ENCODE assay signal across 18 cellular contexts in the genomic region with DNA sequence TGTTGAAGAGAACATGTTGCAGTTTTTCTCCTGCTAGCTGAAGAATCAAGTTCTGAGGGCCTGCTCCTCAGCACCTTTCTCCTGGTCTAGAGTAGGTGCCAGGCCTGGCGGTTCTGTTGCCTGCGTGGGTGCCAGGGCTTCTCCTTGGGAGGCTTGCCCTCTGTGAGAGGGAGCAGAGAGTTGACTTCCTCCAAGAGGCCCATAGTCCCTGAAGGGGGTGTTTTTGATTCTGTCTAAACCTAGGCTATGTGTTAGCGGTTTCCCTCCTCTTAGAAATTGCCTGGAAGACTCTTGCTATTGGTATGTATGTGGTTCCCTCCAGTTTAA. TPM values are rescaled to one million over a fixed set of nuclear protein-coding genes. Genes with fewer than 3 reads are reported as not detected.
A peak's percentile ranks its signal among the peaks of the same experiment; 100 is the strongest.
DNase-seq lines count a peak whose midpoint lies in the region; ATAC-seq and TF ChIP-seq lines count a peak whose summit lies in the region.
"Had no signal": no experiment of that assay in that cellular context is flagged by ENCODE, and none has a peak within 500 bp of the region (broad histone marks: within the 10 kb centered on the region; RNA-seq: fewer than 3 reads in every experiment).

No MANE protein-coding gene starts in this region.

- TF ChIP-seq CTCF in heart left ventricle (IDR thresholded peaks at IDR 0.05), result no peak

- H3K36me3 Mint-ChIP-seq in activated CD4-positive, alpha-beta T cell treated with anti-CD3 and anti-CD28 coated beads, Interleukin-2, amount 10 ng/mL, durations not matched to agents 24 days and 14 days (ENCODE audit: low read depth), result no peaks in the 10 kb centered on the region
- no peaks in the 10 kb centered on the region for H3K36me3 Mint-ChIP-seq in naive thymus-derived CD4-positive, alpha-beta T cell
- H3K36me3 Mint-ChIP-seq: CD14-positive monocyte had no signal

- H3K4me1 ChIP-seq in heart left ventricle, result peaks cover 5 to 54% (median 37%) of the 10 kb centered on the region in 12 donors
- peaks cover 18 to 34% of the 10 kb centered on the region in 2 donors for H3K4me1 ChIP-seq in naive thymus-derived CD4-positive, alpha-beta T cell (ENCODE audit: control insufficient read depth in 2 of 2, insufficient read depth in 2 of 2, low read length in 2 of 2)
- H3K4me1 ChIP-seq: psoas muscle had no signal

- ATAC-seq in heart left ventricle, result peak; percentile 25 to 58 (median 42)
- ATAC-seq in naive thymus-derived CD4-positive, alpha-beta T cell, result no peak
- no peak for ATAC-seq in GM19452 (IDR thresholded peaks at IDR 0.05; ENCODE audit: unreplicated experiment)
- ATAC-seq: A549, psoas muscle had no signal

- H3K36me3 ChIP-seq in SK-N-MC (ENCODE audit: insufficient read depth, low read length) (no peaks in the 10 kb centered on the region), heart left ventricle (no peaks in the 10 kb centered on the region)
- no peaks in the 10 kb centered on the region for H3K36me3 ChIP-seq in naive thymus-derived CD4-positive, alpha-beta T cell (ENCODE audit: control insufficient read depth in 2 of 3, insufficient read depth in 3 of 3, low read length in 3 of 3)
- H3K36me3 ChIP-seq: brain microvascular endothelial cell, esophagus squamous epithelium, spleen had no signal

- no peaks in the 10 kb centered on the region for H3K27me3 ChIP-seq in heart left ventricle
- no peaks in the 10 kb centered on the region for H3K27me3 ChIP-seq in naive thymus-derived CD4-positive, alpha-beta T cell (ENCODE audit: control insufficient read depth in 2 of 2, insufficient read depth in 2 of 2, low read length in 2 of 2)
- H3K27me3 ChIP-seq: brain microvascular endothelial cell, esophagus squamous epithelium, spleen had no signal

- no peaks in the 10 kb centered on the region for H3K9me3 Mint-ChIP-seq in activated CD4-positive, alpha-beta T cell treated with anti-CD3 and anti-CD28 coated beads, Interleukin-2, amount 10 ng/mL, durations not matched to agents 24 days and 14 days
- H3K9me3 Mint-ChIP-seq in naive thymus-derived CD4-positive, alpha-beta T cell, result no peaks in the 10 kb centered on the region
- H3K9me3 Mint-ChIP-seq: CD14-positive monocyte had no signal

- TF ChIP-seq POLR2A in heart left ventricle (IDR thresholded peaks at IDR 0.05), result no peak

- intact Hi-C loops in activated CD4-positive, alpha-beta T cell treated with anti-CD3 and anti-CD28 coated beads, Interleukin-2, amount 10 ng/mL, durations not matched to agents 24 days and 14 days (cut with micrococcal nuclease), result loop anchor here (2.0 to 10.0 kb wide), 4 partner anchors 303 to 571 kb away; a partner anchor contains a TSS
- intact Hi-C loops in heart left ventricle (cut with DNase I), result loop anchor here in 1 of 10 donors (10.0 kb wide), 1 partner anchor 151 kb away; a partner anchor contains a TSS
- intact Hi-C loops in naive thymus-derived CD4-positive, alpha-beta T cell (cut with micrococcal nuclease), result loop anchor here (5.0 to 10.0 kb wide), 3 partner anchors 384 to 1041 kb away; a partner anchor contains a TSS

- H3K27me3 Mint-ChIP-seq in activated CD4-positive, alpha-beta T cell treated with anti-CD3 and anti-CD28 coated beads, Interleukin-2, amount 10 ng/mL, durations not matched to agents 24 days and 14 days, result no peaks in the 10 kb centered on the region
- H3K27me3 Mint-ChIP-seq in naive thymus-derived CD4-positive, alpha-beta T cell, result no peaks in the 10 kb centered on the region

- H3K4me3 ChIP-seq in SK-N-MC (no peak overlapping the region), heart left ventricle (no peak overlapping the region)
- H3K4me3 ChIP-seq in naive thymus-derived CD4-positive, alpha-beta T cell (ENCODE audit: low read length), result no peak overlapping the region
- H3K4me3 ChIP-seq: A549, esophagus squamous epithelium, psoas muscle had no signal

- 69 to 78% (median 77%) methylated on average over 3 of the region's 3 CpGs for WGBS in heart left ventricle, 4 donors

- H3K4me3 Mint-ChIP-seq in activated CD4-positive, alpha-beta T cell treated with anti-CD3 and anti-CD28 coated beads, Interleukin-2, amount 10 ng/mL, durations not matched to agents 24 days and 14 days, result no peak overlapping the region
- peak overlapping the region in 3 of 10 donors; percentile 20 to 55 (median 32) for H3K4me3 Mint-ChIP-seq in naive thymus-derived CD4-positive, alpha-beta T cell
- H3K4me3 Mint-ChIP-seq: CD14-positive monocyte, neural crest cell had no signal

- CTCF ChIA-PET in naive thymus-derived CD4-positive, alpha-beta T cell (lab: Charles Lee), result interaction anchor here (0.8 to 6.1 kb wide), 8 partner anchors 10 to 267 kb away, joined by 3 to 130 read pairs (median 4); no protein-coding TSS in a partner anchor

- H3K9ac ChIP-seq in SK-N-MC (ENCODE audit: insufficient read length), result peak overlapping the region; percentile 8

- POLR2A ChIA-PET in naive thymus-derived CD4-positive, alpha-beta T cell (lab: Charles Lee), result interaction anchor here (0.6 kb wide), 1 partner anchor 30 kb away, joined by 3 read pairs; no protein-coding TSS in a partner anchor

- no peak for DNase-seq in activated CD4-positive, alpha-beta T cell treated with anti-CD3 and anti-CD28 coated beads, Interleukin-2, amount 10 ng/mL, durations not matched to agents 24 days and 14 days
- DNase-seq in activated CD4-positive, alpha-beta T cell treated with anti-CD3 and anti-CD28 coated beads for 48 hours, result no peak
- no peak for DNase-seq in SK-N-MC (ENCODE audit: low read depth, low spot score)
- DNase-seq in heart left ventricle, result no peak
- no peak for DNase-seq in naive thymus-derived CD4-positive, alpha-beta T cell
- DNase-seq in kidney tubule cell (ENCODE audit: low spot score), result no peak
- DNase-seq in cerebellar cortex (ENCODE audit: low spot score), result no peak
- DNase-seq: brain microvascular endothelial cell, esophagus squamous epithelium, psoas muscle, SHP77 treated with DMSO at 0.1 percent for 48 hours, spleen, T-helper 9 cell had no signal

- H3K4me1 Mint-ChIP-seq in activated CD4-positive, alpha-beta T cell treated with anti-CD3 and anti-CD28 coated beads, Interleukin-2, amount 10 ng/mL, durations not matched to agents 24 days and 14 days, result peaks cover 35% of the 10 kb centered on the region
- H3K4me1 Mint-ChIP-seq in naive thymus-derived CD4-positive, alpha-beta T cell, result peaks cover 22 to 48% (median 36%) of the 10 kb centered on the region in 7 donors

- H3K9me3 ChIP-seq in SK-N-MC (ENCODE audit: low read depth, low read length) (no peaks in the 10 kb centered on the region), heart left ventricle (no peaks in the 10 kb centered on the region)
- no peaks in the 10 kb centered on the region for H3K9me3 ChIP-seq in naive thymus-derived CD4-positive, alpha-beta T cell (ENCODE audit: control insufficient read depth in 2 of 3, low read length in 3 of 3)
- H3K9me3 ChIP-seq: A549, esophagus squamous epithelium, psoas muscle, spleen had no signal

- H3K27ac ChIP-seq in SK-N-MC (peak overlapping the region; percentile 47; the same call in 1 of the 2 replicates), heart left ventricle (peak overlapping the region; percentile 23 to 81 (median 66))
- no peak overlapping the region for H3K27ac ChIP-seq in naive thymus-derived CD4-positive, alpha-beta T cell (ENCODE audit: low read depth, low read length)
- H3K27ac ChIP-seq: A549, brain microvascular endothelial cell, esophagus squamous epithelium, psoas muscle had no signal

- H3K27ac Mint-ChIP-seq in activated CD4-positive, alpha-beta T cell treated with anti-CD3 and anti-CD28 coated beads, Interleukin-2, amount 10 ng/mL, durations not matched to agents 24 days and 14 days, result peak overlapping the region; percentile 76
- peak overlapping the region in 8 of 9 donors; percentile 24 to 93 (median 87) for H3K27ac Mint-ChIP-seq in naive thymus-derived CD4-positive, alpha-beta T cell
- H3K27ac Mint-ChIP-seq: CD14-positive monocyte had no signal

RNA-seq across cellular contexts. Expression of a gene that starts 0.3 kb away (rescaled TPM):
- total RNA-seq in activated CD4-positive, alpha-beta T cell treated with anti-CD3 and anti-CD28 coated beads, Interleukin-2, amount 10 ng/mL, durations not matched to agents 24 days and 14 days, result not detected in 2 replicates
- not detected for total RNA-seq in heart left ventricle
- polyA plus RNA-seq in heart left ventricle, result under 1 TPM in 1 of 2 donors, not detected in 1; 0.30 TPM
- not detected for total RNA-seq in naive thymus-derived CD4-positive, alpha-beta T cell
- polyA plus RNA-seq in naive thymus-derived CD4-positive, alpha-beta T cell, result under 1 TPM in 1 of 2 donors, not detected in 1; 0.19 TPM
- total RNA-seq: esophagus squamous epithelium, neural crest cell, psoas muscle, spleen, temporal lobe had no signal
- polyA plus RNA-seq: A549, CD14-positive monocyte, psoas muscle, spleen had no signal

RNA-seq across cellular contexts. Expression of a gene that starts 17.8 kb away (rescaled TPM):
- 144 and 149 TPM in 2 replicates for total RNA-seq in activated CD4-positive, alpha-beta T cell treated with anti-CD3 and anti-CD28 coated beads, Interleukin-2, amount 10 ng/mL, durations not matched to agents 24 days and 14 days
- total RNA-seq in heart left ventricle, result 100 to 1,000 TPM in 1 of 9 donors, 10 to 100 TPM in 8; 24.6 to 105 (median 31.3) TPM
- 10 to 100 TPM; 26.0 to 62.0 TPM for polyA plus RNA-seq in heart left ventricle
- total RNA-seq in naive thymus-derived CD4-positive, alpha-beta T cell, result 100 to 1,000 TPM in 3 of 5 experiments, 10 to 100 TPM in 2; 49.9 to 252 (median 105) TPM
- polyA plus RNA-seq in naive thymus-derived CD4-positive, alpha-beta T cell, result 100 to 1,000 TPM; 225 to 525 TPM

Comparison
In these comparisons a context has a peak if more than half of its experiments do, and no peak if none do; other contexts are left out.
1. ATAC-seq: peak in heart left ventricle (4 of 4); none in naive thymus-derived CD4-positive, alpha-beta T cell (single experiment) and GM19452 (single experiment).